ENCODE assay signal across 28 cellular contexts in genomic region chr5:136038635-136039034, GRCh38. TPM values are rescaled to one million over a fixed set of nuclear protein-coding genes. Genes with fewer than 3 reads are reported as not detected.
DNase-seq lines count a peak whose midpoint lies in the region; ATAC-seq, FAIRE-seq and TF ChIP-seq lines count a peak whose summit lies in the region.
"Had no signal": no experiment of that assay in that cellular context is flagged by ENCODE, and none has a peak within 500 bp of the region (broad histone marks: within the 10 kb centered on the region; RNA-seq: fewer than 3 reads in every experiment).

No MANE protein-coding gene starts in this region.

- no TSS peak for BruUV-seq in IMR-90 (replicated peaks; lab: Mats Ljungman, UMichigan)
- no TSS peak for BruUV-seq in K562 (replicated peaks; lab: Mats Ljungman, UMichigan)

- H4K20me1 ChIP-seq in IMR-90 (ENCODE audit: insufficient read depth, low read length) (peaks cover 41% of the 10 kb centered on the region), K562 (replicated peaks; ENCODE audit: control insufficient read depth, insufficient read depth, low read length) (no peaks in the 10 kb centered on the region)

- TF ChIP-seq POLR2A in IMR-90 (IDR thresholded peaks at IDR 0.05; ENCODE audit: low read depth, low read length) (no peak; the same call in none of the 2 replicates), K562 (conservative IDR thresholded peaks at IDR 0.05) (no peak), thyroid gland (IDR thresholded peaks at IDR 0.05) (no peak), sigmoid colon (IDR thresholded peaks at IDR 0.05) (no peak)

- no peak for ATAC-seq in IMR-90 (ENCODE audit: low read depth)
- no peak for ATAC-seq in K562
- ATAC-seq: sciatic nerve had no signal

- H3K18ac ChIP-seq in IMR-90 (ENCODE audit: low read depth, low read length) (no peak overlapping the region), mesenchymal stem cell (ENCODE audit: low read depth in 1 of 2, low read length in 2 of 2) (no peak overlapping the region)

- no peak overlapping the region for H3K27ac Mint-ChIP-seq in type B pancreatic cell
- H3K27ac Mint-ChIP-seq: activated naive CD4-positive, alpha-beta T cell treated with anti-CD3 and anti-CD28 coated beads, Interleukin-2, amount 50 U/mL, for 24 hours; neural progenitor cell had no signal

- H3K79me2 ChIP-seq in ACC112 (ENCODE audit: control insufficient read depth, insufficient read depth, low read length, unreplicated experiment) (peaks cover 61% of the 10 kb centered on the region), K562 (ENCODE audit: control insufficient read depth, insufficient read depth, low read length) (no peaks in the 10 kb centered on the region)

- H3K56ac ChIP-seq in IMR-90 (ENCODE audit: extremely low read depth, insufficient read depth, low read length): no peak overlapping the region

- no peak overlapping the region for H2BK5ac ChIP-seq in IMR-90 (ENCODE audit: low read depth, low read length, poor library complexity, severe bottlenecking)
- H2BK5ac ChIP-seq in mesenchymal stem cell (ENCODE audit: low read depth, low read length, poor library complexity, severe bottlenecking): no peak overlapping the region

- peaks cover 37% of the 10 kb centered on the region for H3K27me3 Mint-ChIP-seq in type B pancreatic cell
- H3K27me3 Mint-ChIP-seq: activated naive CD4-positive, alpha-beta T cell treated with anti-CD3 and anti-CD28 coated beads, Interleukin-2, amount 50 U/mL, for 24 hours; central memory CD8-positive, alpha-beta T cell had no signal

- H4K8ac ChIP-seq in IMR-90 (ENCODE audit: low read depth in 2 of 2, low read length in 2 of 2) (no peak overlapping the region), mesenchymal stem cell (ENCODE audit: low read length) (no peak overlapping the region)

- dilution Hi-C loops in IMR-90 (cut with HindIII; ENCODE audit: low sequenced_read_pairs, unreplicated experiment): no loop called here

- peaks cover 12% of the 10 kb centered on the region for H3K9me3 ChIP-seq in IMR-90 (ENCODE audit: control insufficient read depth, insufficient read depth, low read length)
- H3K9me3 ChIP-seq in K562 (replicated peaks; ENCODE audit: control insufficient read depth, insufficient read depth, low read depth, low read length): no peaks in the 10 kb centered on the region
- peaks cover 5% of the 10 kb centered on the region for H3K9me3 ChIP-seq in mesenchymal stem cell (ENCODE audit: control insufficient read depth, low read length)
- no peaks in the 10 kb centered on the region for H3K9me3 ChIP-seq in thyroid gland
- peaks cover 0 to 3% (median 0%) of the 10 kb centered on the region in 4 donors for H3K9me3 ChIP-seq in sigmoid colon
- H3K9me3 ChIP-seq: Caco-2 had no signal

- WGBS in IMR-90 (ENCODE audit: extremely low coverage in 2 of 2, insufficient read length in 1 of 2), 2 experiments: no CpG with 5 or more reads among the region's 4 CpGs
- WGBS in K562 (ENCODE audit: insufficient coverage, low coverage, missing lambda C conversion rate): 0% methylated on average over 4 of the region's 4 CpGs
- 63% methylated on average over 4 of the region's 4 CpGs for WGBS in mesenchymal stem cell
- WGBS in thyroid gland, 2 donors: 86 to 91% methylated on average over 4 of the region's 4 CpGs
- WGBS in sigmoid colon, 2 donors: 89 to 90% methylated on average over 4 of the region's 4 CpGs

- H3K9ac ChIP-seq in IMR-90 (ENCODE audit: low read depth, low read length): no peak overlapping the region
- no peak overlapping the region for H3K9ac ChIP-seq in K562 (ENCODE audit: insufficient read depth in 1 of 2, low read depth in 2 of 2, low read length in 2 of 2)
- no peak overlapping the region for H3K9ac ChIP-seq in mesenchymal stem cell (ENCODE audit: low read length)
- H3K9ac ChIP-seq: neural progenitor cell had no signal

- CTCF ChIA-PET in IMR-90 (lab: Yijun Ruan, JAX): no interaction called here
- CTCF ChIA-PET in K562 (lab: Yijun Ruan, JAX; ENCODE audit: low intra/inter-chr PET ratio): no interaction called here

- TF ChIP-seq RAD21 in IMR-90 (IDR thresholded peaks at IDR 0.05; ENCODE audit: low read length) (no peak), K562 (CRISPR knock-in tag; conservative IDR thresholded peaks at IDR 0.05 in 1 of 2, IDR thresholded peaks at IDR 0.05 in 1 of 2) (no peak)

- no peak overlapping the region for H3K4me3 ChIP-seq in ACC112 (ENCODE audit: low read depth, low read length)
- H3K4me3 ChIP-seq in IMR-90 (ENCODE audit: insufficient read depth, low read depth, low read length): no peak overlapping the region
- no peak overlapping the region for H3K4me3 ChIP-seq in K562
- no peak overlapping the region for H3K4me3 ChIP-seq in mesenchymal stem cell (ENCODE audit: insufficient read depth in 1 of 2, low read depth in 1 of 2, low read length in 2 of 2)
- no peak overlapping the region for H3K4me3 ChIP-seq in thyroid gland (replicated peaks in 1 of 3)
- no peak overlapping the region for H3K4me3 ChIP-seq in sigmoid colon
- H3K4me3 ChIP-seq: neural progenitor cell, upper lobe of left lung had no signal

- peaks cover 29% of the 10 kb centered on the region for H3K9me1 ChIP-seq in IMR-90 (ENCODE audit: insufficient read depth, low read length)
- H3K9me1 ChIP-seq in K562 (ENCODE audit: control insufficient read depth, insufficient read depth, low read length): no peaks in the 10 kb centered on the region

- no peak overlapping the region for H2BK12ac ChIP-seq in mesenchymal stem cell (ENCODE audit: low read length in 2 of 2)

- intact Hi-C loops in IMR-90 (cut with micrococcal nuclease): no loop called here
- intact Hi-C loops in K562 (cut with micrococcal nuclease): no loop called here
- intact Hi-C loops in thyroid gland (cut with DNase I): no loop called here
- intact Hi-C loops in sigmoid colon (cut with DNase I): no loop called here

- H3K4me1 ChIP-seq in ACC112 (ENCODE audit: control insufficient read depth, insufficient read depth, low read length, unreplicated experiment) (peaks cover 74% of the 10 kb centered on the region), IMR-90 (ENCODE audit: control insufficient read depth, insufficient read depth, low read length) (peaks cover 10% of the 10 kb centered on the region; the same call in 1 of the 2 replicates), K562 (replicated peaks in 1 of 2; ENCODE audit: control insufficient read depth in 2 of 2, insufficient read depth in 2 of 2, low read length in 2 of 2) (no peaks in the 10 kb centered on the region), mesenchymal stem cell (ENCODE audit: control insufficient read depth, insufficient read depth, low read depth, low read length) (peaks cover 26% of the 10 kb centered on the region), thyroid gland (peaks cover 21 to 29% of the 10 kb centered on the region in 2 donors), sigmoid colon (peaks cover 0 to 53% (median 30%) of the 10 kb centered on the region in 4 donors)

- H3K4me3 Mint-ChIP-seq in type B pancreatic cell: no peak overlapping the region
- H3K4me3 Mint-ChIP-seq: activated naive CD4-positive, alpha-beta T cell treated with anti-CD3 and anti-CD28 coated beads, Interleukin-2, amount 50 U/mL, for 24 hours; central memory CD8-positive, alpha-beta T cell; neural progenitor cell had no signal

- H2BK120ac ChIP-seq in IMR-90 (ENCODE audit: low read depth, low read length): no peak overlapping the region
- no peak overlapping the region for H2BK120ac ChIP-seq in mesenchymal stem cell (ENCODE audit: low read depth, low read length)

- peaks cover 32% of the 10 kb centered on the region for H3K4me1 Mint-ChIP-seq in type B pancreatic cell (ENCODE audit: unreplicated experiment)

- POLR2A ChIA-PET in IMR-90 (lab: Charles Lee; ENCODE audit: unreplicated experiment) (interaction anchor here (0.6 kb wide), 1 partner anchor 102 kb away, joined by 6 read pairs; no protein-coding TSS in a partner anchor), K562 (lab: Yijun Ruan, JAX) (interaction anchor here (0.6 kb wide), 1 partner anchor 455 kb away, joined by 5 read pairs; no protein-coding TSS in a partner anchor)

- H2AK5ac ChIP-seq in IMR-90 (ENCODE audit: low read depth, low read length) (no peak overlapping the region), mesenchymal stem cell (ENCODE audit: low read length, severe bottlenecking) (no peak overlapping the region)

- TF ChIP-seq CTCF in IMR-90 (conservative IDR thresholded peaks at IDR 0.05; ENCODE audit: low read depth, low read length) (no peak), K562 (IDR thresholded peaks at IDR 0.05 in 2 of 3, conservative IDR thresholded peaks at IDR 0.05 in 1 of 3; ENCODE audit: insufficient read depth in 2 of 3, low read depth in 1 of 3, low read length in 3 of 3) (no peak), type B pancreatic cell (conservative IDR thresholded peaks at IDR 0.05) (no peak), thyroid gland (IDR thresholded peaks at IDR 0.05) (no peak), sigmoid colon (IDR thresholded peaks at IDR 0.05) (no peak)

- H2AK9ac ChIP-seq in IMR-90 (replicated peaks; ENCODE audit: low read depth, low read length, poor library complexity): no peak overlapping the region

- no peak overlapping the region for H4K91ac ChIP-seq in IMR-90 (ENCODE audit: insufficient read depth, low read depth, low read length)
- no peak overlapping the region for H4K91ac ChIP-seq in mesenchymal stem cell (ENCODE audit: low read length)

- H3K4me2 ChIP-seq in IMR-90 (ENCODE audit: low read depth, low read length): no peak overlapping the region
- no peak overlapping the region for H3K4me2 ChIP-seq in K562 (ENCODE audit: insufficient read depth, low read length)
- H3K4me2 ChIP-seq in mesenchymal stem cell (ENCODE audit: low read length, poor library complexity, severe bottlenecking): no peak overlapping the region
- H3K4me2 ChIP-seq: neural progenitor cell had no signal

- no peak overlapping the region for H3K23ac ChIP-seq in IMR-90 (ENCODE audit: low read depth, low read length)
- H3K23ac ChIP-seq in mesenchymal stem cell (ENCODE audit: low read length in 2 of 2): no peak overlapping the region

- in situ Hi-C loops in IMR-90 (cut with MboI; ENCODE audit: low sequenced_read_pairs): no loop called here
- in situ Hi-C loops in K562 (cut with MboI): no loop called here

- H3K27me3 ChIP-seq in ACC112 (ENCODE audit: insufficient read depth, low read length) (no peaks in the 10 kb centered on the region), IMR-90 (ENCODE audit: control insufficient read depth, insufficient read depth, low read length) (no peaks in the 10 kb centered on the region), K562 (ENCODE audit: control insufficient read depth in 2 of 2, insufficient read depth in 2 of 2, low read length in 2 of 2) (peaks cover 5 to 43% of the 10 kb centered on the region in 2 experiments), mesenchymal stem cell (ENCODE audit: control insufficient read depth in 1 of 2, insufficient read depth in 1 of 2, low read length in 2 of 2) (no peaks in the 10 kb centered on the region), thyroid gland (no peaks in the 10 kb centered on the region), sigmoid colon (no peaks in the 10 kb centered on the region)
- H3K27me3 ChIP-seq: neural progenitor cell, upper lobe of left lung had no signal

- no peak overlapping the region for H3K4ac ChIP-seq in IMR-90 (ENCODE audit: low read depth, low read length)
- H3K4ac ChIP-seq in mesenchymal stem cell (ENCODE audit: low read depth in 1 of 2, low read length in 2 of 2): no peak overlapping the region

- no peaks in the 10 kb centered on the region for H3K9me3 Mint-ChIP-seq in type B pancreatic cell
- H3K9me3 Mint-ChIP-seq: activated naive CD4-positive, alpha-beta T cell treated with anti-CD3 and anti-CD28 coated beads, Interleukin-2, amount 50 U/mL, for 24 hours; central memory CD8-positive, alpha-beta T cell had no signal

- H3K36me3 ChIP-seq in ACC112 (ENCODE audit: insufficient read depth, low read length): peaks cover 51% of the 10 kb centered on the region
- H3K36me3 ChIP-seq in IMR-90 (ENCODE audit: control insufficient read depth, insufficient read depth, low read length): peaks cover 87% of the 10 kb centered on the region
- H3K36me3 ChIP-seq in K562 (ENCODE audit: control insufficient read depth, insufficient read depth, low read length): no peaks in the 10 kb centered on the region
- H3K36me3 ChIP-seq in mesenchymal stem cell (ENCODE audit: control insufficient read depth in 1 of 2, insufficient read depth in 2 of 2, low read depth in 1 of 2, low read length in 2 of 2): peaks cover 23 to 74% of the 10 kb centered on the region in 2 experiments
- H3K36me3 ChIP-seq in thyroid gland: no peaks in the 10 kb centered on the region
- H3K36me3 ChIP-seq in sigmoid colon: peaks cover 0 to 7% (median 3%) of the 10 kb centered on the region in 4 donors
- H3K36me3 ChIP-seq: neural progenitor cell, upper lobe of left lung, WERI-Rb-1 had no signal

- H3K14ac ChIP-seq in IMR-90 (replicated peaks; ENCODE audit: low read depth, low read length): no peak overlapping the region
- no peak overlapping the region for H3K14ac ChIP-seq in mesenchymal stem cell (ENCODE audit: low read length in 2 of 2)

- no peak overlapping the region for H2BK15ac ChIP-seq in IMR-90 (ENCODE audit: low read depth, low read length)
- H2BK15ac ChIP-seq in mesenchymal stem cell (ENCODE audit: low read depth, poor library complexity, severe bottlenecking): no peak overlapping the region

- no peak overlapping the region for H2BK20ac ChIP-seq in IMR-90 (ENCODE audit: low read depth, low read length)

- peaks cover 31% of the 10 kb centered on the region for H3K36me3 Mint-ChIP-seq in type B pancreatic cell
- H3K36me3 Mint-ChIP-seq: neural progenitor cell had no signal

- DNase-seq in IMR-90 (peak; percentile 75), K562 (ENCODE audit: extremely low read depth in 1 of 4, low spot score in 3 of 4) (no peak), mesenchymal stem cell (peak; percentile 66), type B pancreatic cell (ENCODE audit: extremely low spot score, unreplicated experiment) (no peak), NCI-H187 treated with DMSO at 0.1 percent for 48 hours (lab: John Stamatoyannopoulos, UW) (no peak), thyroid gland (no peak), sigmoid colon (no peak)
- DNase-seq: C1 segment of cervical spinal cord, Caco-2, DMS79, Kasumi-1, NCI-H1048, NCI-H187, NCI-H524 treated with DMSO at 0.1 percent for 48 hours, posterior cingulate gyrus, RPMI8226, T-helper 2 cell, upper lobe of left lung, WERI-Rb-1 had no signal

- peaks cover 56 to 88% of the 10 kb centered on the region in 2 experiments for H3K79me1 ChIP-seq in IMR-90 (ENCODE audit: low read depth in 1 of 2, low read length in 2 of 2)
- H3K79me1 ChIP-seq in mesenchymal stem cell (replicated peaks; ENCODE audit: low read length, poor library complexity, severe bottlenecking): peaks cover 22% of the 10 kb centered on the region

- FAIRE-seq in K562 (lab: Jason Lieb, UNC): no peak
- FAIRE-seq: H1, keratinocyte had no signal

- TF ChIP-seq EP300 in K562 (IDR thresholded peaks at IDR 0.05; ENCODE audit: low read length): no peak
- no peak for TF ChIP-seq EP300 in sigmoid colon (IDR thresholded peaks at IDR 0.05)

- H2AFZ ChIP-seq in ACC112 (ENCODE audit: low read length, unreplicated experiment) (no peak overlapping the region), IMR-90 (replicated peaks; ENCODE audit: low read length, poor library complexity) (no peak overlapping the region), K562 (ENCODE audit: low read depth, low read length) (no peak overlapping the region), mesenchymal stem cell (ENCODE audit: low read depth, low read length) (no peak overlapping the region)
- H2AFZ ChIP-seq: neural progenitor cell had no signal

- H3K27ac ChIP-seq in ACC112 (ENCODE audit: low read depth, low read length) (peak overlapping the region; percentile 57), IMR-90 (ENCODE audit: insufficient read depth, low read length) (no peak overlapping the region), K562 (ENCODE audit: extremely low read depth, low read depth, low read length) (no peak overlapping the region), mesenchymal stem cell (ENCODE audit: low read length, poor library complexity, severe bottlenecking) (no peak overlapping the region), thyroid gland (no peak overlapping the region), sigmoid colon (no peak overlapping the region)
- H3K27ac ChIP-seq: epithelial cell of prostate, neural progenitor cell, SK-N-MC, WERI-Rb-1 had no signal

- H4K5ac ChIP-seq in IMR-90 (ENCODE audit: low read depth, low read length): no peak overlapping the region

RNA-seq across cellular contexts. Expression of gene TGFBI, which starts 9.8 kb away (rescaled TPM):
- total RNA-seq in IMR-90 (2012; rRNA removed) (483 and 618 TPM in 2 replicates), K562 (2014; rRNA removed) (0.05 TPM in 1 of 2 replicates, not detected in the other), K562 (2014; rRNA removed; fragmentation: Illumina TruSeq; extraction: Trizol) (not detected in 2 replicates), K562 (2015; rRNA removed; fragmentation: Illumina TruSeq; extraction: Trizol) (not detected in 2 replicates), K562 (2021) (0.62 and 0.98 TPM in 2 replicates), type B pancreatic cell (ENCODE audit: low replicate concordance) (71.4 and 302 TPM in 2 replicates), thyroid gland (10 to 100 TPM; 19.6 to 55.9 (median 38.5) TPM), sigmoid colon (100 to 1,000 TPM in 2 of 4 donors, 10 to 100 TPM in 2; 49.2 to 178 (median 91.6) TPM)
- polyA plus RNA-seq in IMR-90 (2012; rRNA removed) (1,362 and 1,551 TPM in 2 replicates), K562 (2011; rRNA removed) (0.08 TPM in 1 of 2 replicates, not detected in the other), K562 (2014; fragmentation: Illumina TruSeq; extraction: Trizol) (not detected in 2 replicates), K562 (2014; fragmentation: Nextera tagmentation; extraction: Ambion mirVana) (not detected), K562 (2014; rRNA removed) (not detected in 2 replicates), sigmoid colon (100 to 1,000 TPM in 1 of 3 donors, 10 to 100 TPM in 2; 48.6 to 106 (median 65.3) TPM)
- 790 and 1,298 TPM in 2 replicates for polyA plus RNA-seq in IMR-90 (2012; cell fraction: cytosol; rRNA removed)
- 1,060 and 1,205 TPM in 2 replicates for polyA plus RNA-seq in IMR-90 (2012; cell fraction: nucleus; rRNA removed; ENCODE audit: low replicate concordance)
- 0.21 TPM in 1 of 2 replicates, not detected in the other for total RNA-seq in K562 (2011; cell fraction: chromatin; rRNA removed; ENCODE audit: low replicate concordance)
- total RNA-seq in K562 (2011; cell fraction: nucleolus; rRNA removed): not detected in 2 replicates
- total RNA-seq in K562 (2011; cell fraction: nucleoplasm; rRNA removed): 0.61 TPM in 1 of 2 replicates, not detected in the other
- 0.06 TPM in 1 of 2 replicates, not detected in the other for polyA plus RNA-seq in K562 (2011; cell fraction: cytosol; rRNA removed)
- 0.04 and 0.26 TPM in 2 replicates for polyA plus RNA-seq in K562 (2011; cell fraction: nucleus; rRNA removed)
- 0.18 TPM in 1 of 2 replicates, not detected in the other for polyA plus RNA-seq in K562 (2012)
- not detected in 2 replicates for polyA minus RNA-seq in K562 (2011; rRNA and poly(A)+ RNA removed)
- polyA minus RNA-seq in K562 (2011; cell fraction: cytosol; rRNA and poly(A)+ RNA removed): 0.57 and 1.6 TPM in 2 replicates
- not detected in 2 replicates for polyA minus RNA-seq in K562 (2011; cell fraction: nucleus; rRNA and poly(A)+ RNA removed)
- 1,930 TPM for polyA plus RNA-seq in mesenchymal stem cell (2013, experiment 1 of 2)
- 1,910 TPM for polyA plus RNA-seq in mesenchymal stem cell (2013, experiment 2 of 2)

Comparison
In these comparisons a context has a peak if more than half of its experiments do, and no peak if none do; other contexts are left out.
1. DNase-seq: peak in IMR-90 (single experiment) and mesenchymal stem cell (single experiment); none in K562 (0 of 4), type B pancreatic cell (single experiment), NCI-H187 treated with DMSO at 0.1 percent for 48 hours (single experiment), thyroid gland (0 of 2) and sigmoid colon (single experiment).
2. RNA of gene TGFBI, which starts 9.8 kb away (total RNA-seq): 483 to 618 TPM in IMR-90, 71.4 to 302 TPM in type B pancreatic cell, 49.2 to 178 TPM in sigmoid colon and 19.6 to 55.9 TPM in thyroid gland; 0.05 to 0.98 TPM in K562; every median in the first group is over 10 times any median in the second.